In the genomic region with DNA sequence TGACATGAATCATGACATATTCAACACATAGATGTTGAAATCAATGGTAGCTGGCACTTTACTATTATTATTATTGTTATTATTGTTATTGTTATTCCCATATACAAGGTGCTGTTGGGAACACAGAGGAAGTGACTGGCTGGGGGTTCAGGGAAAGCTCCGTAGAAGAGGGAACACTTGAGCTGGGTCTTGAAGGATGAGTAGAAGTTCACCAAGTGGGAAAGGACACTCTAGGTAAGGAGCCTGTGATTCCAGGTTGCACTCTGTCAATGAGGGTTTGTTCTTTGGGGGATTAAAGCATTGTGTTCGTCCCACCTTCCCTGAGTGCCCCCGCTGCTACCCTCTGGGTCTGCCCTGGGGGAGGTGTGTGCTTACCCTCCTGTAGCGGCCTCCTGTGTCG, we compare ENCODE assay signal across 19 cellular contexts. TPM values are rescaled to one million over a fixed set of nuclear protein-coding genes. Genes with fewer than 3 reads are reported as not detected.
DNase-seq lines count a peak whose midpoint lies in the region; ATAC-seq and TF ChIP-seq lines count a peak whose summit lies in the region.
"Had no signal": no experiment of that assay in that cellular context is flagged by ENCODE, and none has a peak within 500 bp of the region (broad histone marks: within the 10 kb centered on the region; RNA-seq: fewer than 3 reads in every experiment).

No MANE protein-coding gene starts in this region.

- H3K27ac ChIP-seq in mesenchymal stem cell (ENCODE audit: low read length, poor library complexity, severe bottlenecking) = no peak overlapping the region
- H3K27ac ChIP-seq: A549, C4-2B, HL-60 had no signal

- H3K9ac ChIP-seq in mesenchymal stem cell (ENCODE audit: low read length) = no peak overlapping the region

- H3K18ac ChIP-seq in mesenchymal stem cell (ENCODE audit: low read depth in 1 of 2, low read length in 2 of 2) = no peak overlapping the region

- peaks cover 64% of the 10 kb centered on the region for H3K79me1 ChIP-seq in mesenchymal stem cell (replicated peaks; ENCODE audit: low read length, poor library complexity, severe bottlenecking)

- H3K4me1 ChIP-seq in mesenchymal stem cell (ENCODE audit: control insufficient read depth, insufficient read depth, low read depth, low read length) = peaks cover 26% of the 10 kb centered on the region
- H3K4me1 ChIP-seq: A549, Caco-2 had no signal

- H3K27me3 Mint-ChIP-seq in natural killer cell (ENCODE audit: low read depth in 2 of 2) = no peaks in the 10 kb centered on the region
- no peaks in the 10 kb centered on the region for H3K27me3 Mint-ChIP-seq in natural killer cell treated with Interleukin-12 subunit alpha and Interleukin-12 subunit beta and Interleukin-15 and Interleukin-18, amount 100 ng/mL, for 72 hours
- no peaks in the 10 kb centered on the region for H3K27me3 Mint-ChIP-seq in central memory CD8-positive, alpha-beta T cell
- H3K27me3 Mint-ChIP-seq in immature natural killer cell (ENCODE audit: low read depth in 3 of 3) = peaks cover 0 to 3% (median 2%) of the 10 kb centered on the region in 3 donors
- H3K27me3 Mint-ChIP-seq: CD4-positive, alpha-beta T cell had no signal

- intact Hi-C loops in natural killer cell (cut with micrococcal nuclease) = no loop called here

- H2AK5ac ChIP-seq in mesenchymal stem cell (ENCODE audit: low read length, severe bottlenecking) = no peak overlapping the region

- no peaks in the 10 kb centered on the region for H3K27me3 ChIP-seq in mesenchymal stem cell (ENCODE audit: control insufficient read depth in 1 of 2, insufficient read depth in 1 of 2, low read length in 2 of 2)

- no peak overlapping the region for H3K14ac ChIP-seq in mesenchymal stem cell (ENCODE audit: low read length in 2 of 2)

- H2BK120ac ChIP-seq in mesenchymal stem cell (ENCODE audit: low read depth, low read length) = no peak overlapping the region

- TF ChIP-seq CTCF in natural killer cell (IDR thresholded peaks at IDR 0.05) = no peak

- no peak overlapping the region for H2BK5ac ChIP-seq in mesenchymal stem cell (ENCODE audit: low read depth, low read length, poor library complexity, severe bottlenecking)

- no peak overlapping the region for H2AFZ ChIP-seq in mesenchymal stem cell (ENCODE audit: low read depth, low read length)
- H2AFZ ChIP-seq: GM23338 had no signal

- H3K36me3 ChIP-seq in mesenchymal stem cell (ENCODE audit: control insufficient read depth in 1 of 2, insufficient read depth in 2 of 2, low read depth in 1 of 2, low read length in 2 of 2) = peaks cover 15 to 46% of the 10 kb centered on the region in 2 experiments

- H3K9me3 Mint-ChIP-seq in natural killer cell (no peaks in the 10 kb centered on the region), immature natural killer cell (no peaks in the 10 kb centered on the region)
- no peaks in the 10 kb centered on the region for H3K9me3 Mint-ChIP-seq in natural killer cell treated with Interleukin-12 subunit alpha and Interleukin-12 subunit beta and Interleukin-15 and Interleukin-18, amount 100 ng/mL, for 72 hours
- no peaks in the 10 kb centered on the region for H3K9me3 Mint-ChIP-seq in central memory CD8-positive, alpha-beta T cell
- no peaks in the 10 kb centered on the region for H3K9me3 Mint-ChIP-seq in stimulated activated effector memory CD8-positive, alpha-beta T cell treated with anti-CD3 and anti-CD28 coated beads, Interleukin-12 subunit alpha, Interleukin-12 subunit beta, amount 100 ng/mL, for 72 hours
- H3K9me3 Mint-ChIP-seq: CD4-positive, alpha-beta T cell; GM23338; HFFc6 had no signal

- H3K9me3 ChIP-seq in mesenchymal stem cell (ENCODE audit: control insufficient read depth, low read length) = no peaks in the 10 kb centered on the region
- H3K9me3 ChIP-seq: A549, Caco-2 had no signal

- ATAC-seq in natural killer cell = no peak
- ATAC-seq in natural killer cell treated with Interleukin-12 subunit alpha and Interleukin-12 subunit beta and Interleukin-15 and Interleukin-18, amount 100 ng/mL, for 72 hours = no peak
- ATAC-seq in central memory CD8-positive, alpha-beta T cell (replicated peaks; ENCODE audit: extremely low read depth, poor library complexity, severe bottlenecking) = no peak
- ATAC-seq in stimulated activated effector memory CD8-positive, alpha-beta T cell treated with anti-CD3 and anti-CD28 coated beads, Interleukin-12 subunit alpha, Interleukin-12 subunit beta, amount 100 ng/mL, for 72 hours = no peak
- no peak for ATAC-seq in GM21423 (IDR thresholded peaks at IDR 0.05; ENCODE audit: unreplicated experiment)
- ATAC-seq: A549, GM23338 had no signal

- H3K4me3 Mint-ChIP-seq in natural killer cell = no peak overlapping the region
- H3K4me3 Mint-ChIP-seq in natural killer cell treated with Interleukin-12 subunit alpha and Interleukin-12 subunit beta and Interleukin-15 and Interleukin-18, amount 100 ng/mL, for 72 hours = no peak overlapping the region
- no peak overlapping the region for H3K4me3 Mint-ChIP-seq in central memory CD8-positive, alpha-beta T cell
- H3K4me3 Mint-ChIP-seq in immature natural killer cell = no peak overlapping the region
- no peak overlapping the region for H3K4me3 Mint-ChIP-seq in stimulated activated effector memory CD8-positive, alpha-beta T cell treated with anti-CD3 and anti-CD28 coated beads, Interleukin-12 subunit alpha, Interleukin-12 subunit beta, amount 100 ng/mL, for 72 hours
- H3K4me3 Mint-ChIP-seq: CD4-positive, alpha-beta T cell; GM23338; HFFc6 had no signal

- H3K4me3 ChIP-seq in mesenchymal stem cell (ENCODE audit: insufficient read depth in 1 of 2, low read depth in 1 of 2, low read length in 2 of 2) = no peak overlapping the region
- H3K4me3 ChIP-seq: A549, GM23338 had no signal

- H3K27ac Mint-ChIP-seq in natural killer cell (peak overlapping the region; percentile 94 to 98), immature natural killer cell (peak overlapping the region in 5 of 6 donors; percentile 17 to 97 (median 81))
- H3K27ac Mint-ChIP-seq in natural killer cell treated with Interleukin-12 subunit alpha and Interleukin-12 subunit beta and Interleukin-15 and Interleukin-18, amount 100 ng/mL, for 72 hours = peak overlapping the region in 1 of 2 donors; percentile 31
- H3K27ac Mint-ChIP-seq in central memory CD8-positive, alpha-beta T cell (ENCODE audit: low read depth) = peak overlapping the region; percentile 91
- peak overlapping the region; percentile 95 for H3K27ac Mint-ChIP-seq in stimulated activated effector memory CD8-positive, alpha-beta T cell treated with anti-CD3 and anti-CD28 coated beads, Interleukin-12 subunit alpha, Interleukin-12 subunit beta, amount 100 ng/mL, for 72 hours
- H3K27ac Mint-ChIP-seq: CD4-positive, alpha-beta T cell; GM23338; HFFc6 had no signal

- H2BK12ac ChIP-seq in mesenchymal stem cell (ENCODE audit: low read length in 2 of 2) = no peak overlapping the region

- H4K91ac ChIP-seq in mesenchymal stem cell (ENCODE audit: low read length) = no peak overlapping the region

- no peak overlapping the region for H3K4me2 ChIP-seq in mesenchymal stem cell (ENCODE audit: low read length, poor library complexity, severe bottlenecking)
- H3K4me2 ChIP-seq: A549, GM23338 had no signal

- 93% methylated on average over 5 of the region's 5 CpGs for WGBS in mesenchymal stem cell

- H3K36me3 Mint-ChIP-seq in natural killer cell (no peaks in the 10 kb centered on the region), immature natural killer cell (peaks cover 0 to 6% (median 3%) of the 10 kb centered on the region in 3 donors)
- no peaks in the 10 kb centered on the region for H3K36me3 Mint-ChIP-seq in natural killer cell treated with Interleukin-12 subunit alpha and Interleukin-12 subunit beta and Interleukin-15 and Interleukin-18, amount 100 ng/mL, for 72 hours
- no peaks in the 10 kb centered on the region for H3K36me3 Mint-ChIP-seq in central memory CD8-positive, alpha-beta T cell (ENCODE audit: insufficient read depth)
- no peaks in the 10 kb centered on the region for H3K36me3 Mint-ChIP-seq in stimulated activated effector memory CD8-positive, alpha-beta T cell treated with anti-CD3 and anti-CD28 coated beads, Interleukin-12 subunit alpha, Interleukin-12 subunit beta, amount 100 ng/mL, for 72 hours

- no peak for DNase-seq in natural killer cell
- DNase-seq in natural killer cell treated with Interleukin-12 subunit alpha and Interleukin-12 subunit beta and Interleukin-15 and Interleukin-18, amount 100 ng/mL, for 72 hours (ENCODE audit: low spot score) = no peak
- no peak for DNase-seq in central memory CD8-positive, alpha-beta T cell (ENCODE audit: low spot score in 2 of 2)
- no peak for DNase-seq in immature natural killer cell
- DNase-seq in stimulated activated effector memory CD8-positive, alpha-beta T cell treated with anti-CD3 and anti-CD28 coated beads, Interleukin-12 subunit alpha, Interleukin-12 subunit beta, amount 100 ng/mL, for 72 hours (ENCODE audit: low spot score in 2 of 2) = no peak
- DNase-seq in OCI-M2 (lab: John Stamatoyannopoulos, UW; ENCODE audit: unreplicated experiment) = no peak
- no peak for DNase-seq in mesenchymal stem cell
- DNase-seq: AML-193; Caco-2; CD4-positive, alpha-beta T cell; HCEC 1CT; HFFc6; IMR-90 had no signal

- H3K4me1 Mint-ChIP-seq in natural killer cell = peaks cover 64 to 67% of the 10 kb centered on the region in 2 donors
- H3K4me1 Mint-ChIP-seq in natural killer cell treated with Interleukin-12 subunit alpha and Interleukin-12 subunit beta and Interleukin-15 and Interleukin-18, amount 100 ng/mL, for 72 hours (ENCODE audit: low read depth in 2 of 2) = peaks cover 50 to 52% of the 10 kb centered on the region in 2 donors
- peaks cover 58% of the 10 kb centered on the region for H3K4me1 Mint-ChIP-seq in central memory CD8-positive, alpha-beta T cell
- peaks cover 55 to 81% of the 10 kb centered on the region in 2 donors for H3K4me1 Mint-ChIP-seq in immature natural killer cell
- H3K4me1 Mint-ChIP-seq in stimulated activated effector memory CD8-positive, alpha-beta T cell treated with anti-CD3 and anti-CD28 coated beads, Interleukin-12 subunit alpha, Interleukin-12 subunit beta, amount 100 ng/mL, for 72 hours = peaks cover 48% of the 10 kb centered on the region

- no peak overlapping the region for H3K23ac ChIP-seq in mesenchymal stem cell (ENCODE audit: low read length in 2 of 2)

- no peak overlapping the region for H4K8ac ChIP-seq in mesenchymal stem cell (ENCODE audit: low read length)

- no peak overlapping the region for H3K4ac ChIP-seq in mesenchymal stem cell (ENCODE audit: low read depth in 1 of 2, low read length in 2 of 2)

- H2BK15ac ChIP-seq in mesenchymal stem cell (ENCODE audit: low read depth, poor library complexity, severe bottlenecking) = no peak overlapping the region

RNA-seq across cellular contexts. Expression of a gene that starts 14.1 kb away (rescaled TPM):
- 10 to 100 TPM; 34.7 to 39.1 (median 38.3) TPM for total RNA-seq in natural killer cell
- total RNA-seq in natural killer cell treated with Interleukin-12 subunit alpha and Interleukin-12 subunit beta and Interleukin-15 and Interleukin-18, amount 100 ng/mL, for 72 hours = 1 to 10 TPM; 6.7 to 7.5 TPM
- 10 to 100 TPM in 2 of 3 donors, 1 to 10 TPM in 1; 5.5 to 37.9 (median 16.2) TPM for polyA plus RNA-seq in immature natural killer cell
- 28.9 TPM for polyA plus RNA-seq in mesenchymal stem cell (2013, experiment 1 of 2)
- polyA plus RNA-seq in mesenchymal stem cell (2013, experiment 2 of 2) = 28.1 TPM

RNA-seq across cellular contexts. Expression of a gene that starts 50.5 kb away (rescaled TPM):
- total RNA-seq in natural killer cell = not detected
- not detected for total RNA-seq in natural killer cell treated with Interleukin-12 subunit alpha and Interleukin-12 subunit beta and Interleukin-15 and Interleukin-18, amount 100 ng/mL, for 72 hours
- polyA plus RNA-seq in immature natural killer cell = not detected
- 0.04 TPM for polyA plus RNA-seq in mesenchymal stem cell (2013, experiment 1 of 2)
- polyA plus RNA-seq in mesenchymal stem cell (2013, experiment 2 of 2) = not detected
- total RNA-seq: Caco-2; CD4-positive, alpha-beta T cell; GM23338; HFFc6; IMR-90 had no signal
- polyA plus RNA-seq: A549, BJ, GM23338, IMR-90 had no signal

Comparison
In these comparisons a context has a peak if more than half of its experiments do, and no peak if none do; other contexts are left out.
1. RNA of a gene that starts 14.1 kb away (total RNA-seq): 34.7 to 39.1 TPM in natural killer cell; 6.7 to 7.5 TPM in natural killer cell treated with Interleukin-12 subunit alpha and Interleukin-12 subunit beta and Interleukin-15 and Interleukin-18, amount 100 ng/mL, for 72 hours; every median in the first group is over 4 times any median in the second.